ENCODE assay signal across 8 cellular contexts in genomic region chr3:48561045-48561736, GRCh38. TPM values are rescaled to one million over a fixed set of nuclear protein-coding genes. Genes with fewer than 3 reads are reported as not detected.
DNase-seq lines count a peak whose midpoint lies in the region; ATAC-seq, FAIRE-seq and TF ChIP-seq lines count a peak whose summit lies in the region.

No MANE protein-coding gene starts in this region.

- DNase-seq in GM12891 (ENCODE audit: insufficient read length, low spot score), result peak; percentile 67
- DNase-seq in OCI-LY7 (ENCODE audit: low spot score), result peak; percentile 40
- no peak for DNase-seq in epithelial cell of proximal tubule (ENCODE audit: low read depth)
- DNase-seq in myocyte (ENCODE audit: low read depth), result peak; percentile 88
- DNase-seq in NCI-H1105 treated with DMSO at 0.1 percent for 48 hours (lab: John Stamatoyannopoulos, UW), result no peak
- no peak for DNase-seq in HuH-7 (ENCODE audit: low spot score)

- no peaks in the 10 kb centered on the region for H3K9me3 ChIP-seq in OCI-LY7 (ENCODE audit: low read length)

- POLR2A ChIA-PET in OCI-LY7 (lab: Charles Lee), result no interaction called here

- no peaks in the 10 kb centered on the region for H4K20me1 ChIP-seq in OCI-LY7 (ENCODE audit: insufficient read depth, low read length)

- H3K4me3 ChIP-seq in OCI-LY7 (ENCODE audit: low read depth, low read length, poor library complexity, severe bottlenecking) (no peak overlapping the region), epithelial cell of proximal tubule (ENCODE audit: low read depth, low read length) (peak overlapping the region; percentile 2)

- no peaks in the 10 kb centered on the region for H3K79me2 ChIP-seq in OCI-LY7 (ENCODE audit: insufficient read depth, low read depth, low read length)

- intact Hi-C loops in OCI-LY7 (cut with micrococcal nuclease; ENCODE audit: unreplicated experiment), result loop anchor here (5.0 kb wide), 1 partner anchor 101 kb away; the partner anchor contains the start of gene CELSR3

- CTCF ChIA-PET in OCI-LY7 (lab: Charles Lee; ENCODE audit: unreplicated experiment), result interaction anchor here (0.6 kb wide), 1 partner anchor 29 kb away, joined by 3 read pairs; no protein-coding TSS in a partner anchor

- no TSS peak for BruUV-seq in OCI-LY7 (replicated peaks; lab: Mats Ljungman, UMichigan)

- TF ChIP-seq CTCF in OCI-LY7 (conservative IDR thresholded peaks at IDR 0.05; ENCODE audit: low read length) (no peak), epithelial cell of proximal tubule (conservative IDR thresholded peaks at IDR 0.05; ENCODE audit: low read depth, low read length) (peak; percentile 23)

- H3K36me3 ChIP-seq in OCI-LY7 (ENCODE audit: insufficient read depth, low read length), result no peaks in the 10 kb centered on the region

- no peak overlapping the region for H3K27ac ChIP-seq in OCI-LY7 (ENCODE audit: low read depth, low read length, poor library complexity, severe bottlenecking)

- peak overlapping the region; percentile 35; the same call in 1 of the 2 replicates for H3K4me2 ChIP-seq in OCI-LY7 (ENCODE audit: low read length)

- no peaks in the 10 kb centered on the region for H3K9me2 ChIP-seq in OCI-LY7 (ENCODE audit: insufficient read depth, low read length)

- TF ChIP-seq POLR2A in GM12891 (IDR thresholded peaks at IDR 0.05; ENCODE audit: low read depth, low read length), result no peak

- peak; percentile 71 for FAIRE-seq in GM12891 (lab: Jason Lieb, UNC)

- H2AFZ ChIP-seq in OCI-LY7 (ENCODE audit: low read length), result peak overlapping the region; percentile 22; the same call in 1 of the 2 replicates

- ATAC-seq in HG03521 (IDR thresholded peaks at IDR 0.05; ENCODE audit: unreplicated experiment), result no peak
- ATAC-seq in GM21423 (IDR thresholded peaks at IDR 0.05; ENCODE audit: unreplicated experiment), result no peak

- peaks cover 40% of the 10 kb centered on the region for H3K4me1 ChIP-seq in OCI-LY7 (ENCODE audit: insufficient read depth, low read length, poor library complexity, severe bottlenecking)

TF ChIP-seq in GM12891, 5 proteins besides CTCF, POLR2A, EP300 and RAD21:
- no peak for TF ChIP-seq POU2F2 (IDR thresholded peaks at IDR 0.05; ENCODE audit: low read depth, low read length)
- TF ChIP-seq SPI1 (IDR thresholded peaks at IDR 0.05; ENCODE audit: low read depth, low read length), result no peak
- no peak for TF ChIP-seq POLR2AphosphoS5 (IDR thresholded peaks at IDR 0.05; ENCODE audit: low read depth, low read length)
- TF ChIP-seq PAX5 (IDR thresholded peaks at IDR 0.05; ENCODE audit: insufficient read depth, low read length, severe bottlenecking), result no peak
- TF ChIP-seq TAF1 (IDR thresholded peaks at IDR 0.05; ENCODE audit: low read depth, low read length), result no peak

RNA-seq across cellular contexts. Expression of gene UCN2, which starts 2.4 kb away (rescaled TPM):
- 0.15 TPM for polyA plus RNA-seq in GM12891 (2012; ENCODE audit: low read depth, missing spikeins)
- total RNA-seq in OCI-LY7 (2014; rRNA removed; shearing (Covaris generic)), result 0.16 TPM in 1 of 2 replicates, not detected in the other
- total RNA-seq in OCI-LY7 (2022), result not detected in 2 replicates
- total RNA-seq in epithelial cell of proximal tubule, result 4.8 and 6.6 TPM in 2 replicates
- 0.11 and 0.31 TPM in 2 replicates for total RNA-seq in myocyte
- polyA plus RNA-seq in myocyte (2012), result 0.39 TPM

RNA-seq across cellular contexts. Expression of gene PFKFB4, which starts 4.6 kb away (rescaled TPM):
- 37.5 TPM for polyA plus RNA-seq in GM12891 (2012; ENCODE audit: low read depth, missing spikeins)
- 3.8 and 5.0 TPM in 2 replicates for total RNA-seq in OCI-LY7 (2014; rRNA removed; shearing (Covaris generic))
- 10.8 and 29.0 TPM in 2 replicates for total RNA-seq in OCI-LY7 (2022)
- total RNA-seq in epithelial cell of proximal tubule, result 8.8 and 19.3 TPM in 2 replicates
- 7.0 and 8.1 TPM in 2 replicates for total RNA-seq in myocyte
- polyA plus RNA-seq in myocyte (2012), result 9.8 TPM

RNA-seq across cellular contexts. Expression of gene COL7A1, which starts 33.9 kb away (rescaled TPM):
- polyA plus RNA-seq in GM12891 (2012; ENCODE audit: low read depth, missing spikeins), result 2.1 TPM
- total RNA-seq in OCI-LY7 (2014; rRNA removed; shearing (Covaris generic)), result 4.1 and 7.9 TPM in 2 replicates
- 7.0 and 10.8 TPM in 2 replicates for total RNA-seq in OCI-LY7 (2022)
- total RNA-seq in epithelial cell of proximal tubule, result 47.5 and 211 TPM in 2 replicates
- total RNA-seq in myocyte, result 7.1 and 11.1 TPM in 2 replicates
- polyA plus RNA-seq in myocyte (2012), result 13.4 TPM

RNA-seq across cellular contexts. Expression of gene UQCRC1, which starts 48.3 kb away (rescaled TPM):
- polyA plus RNA-seq in GM12891 (2012; ENCODE audit: low read depth, missing spikeins), result 167 TPM
- 125 and 168 TPM in 2 replicates for total RNA-seq in OCI-LY7 (2014; rRNA removed; shearing (Covaris generic))
- total RNA-seq in OCI-LY7 (2022) (159 and 194 TPM in 2 replicates), epithelial cell of proximal tubule (348 and 432 TPM in 2 replicates), myocyte (390 and 418 TPM in 2 replicates)
- polyA plus RNA-seq in myocyte (2012), result 240 TPM

RNA-seq across cellular contexts. Expression of gene SHISA5, which starts 57.2 kb away (rescaled TPM):
- polyA plus RNA-seq in GM12891 (2012; ENCODE audit: low read depth, missing spikeins), result 67.2 TPM
- total RNA-seq in OCI-LY7 (2014; rRNA removed; shearing (Covaris generic)), result 80.5 and 102 TPM in 2 replicates
- total RNA-seq in OCI-LY7 (2022), result 97.1 and 97.3 TPM in 2 replicates
- total RNA-seq in epithelial cell of proximal tubule, result 188 and 209 TPM in 2 replicates
- total RNA-seq in myocyte, result 87.2 and 101 TPM in 2 replicates
- 141 TPM for polyA plus RNA-seq in myocyte (2012)

Comparison
In these comparisons a context has a peak if more than half of its experiments do, and no peak if none do; other contexts are left out.
1. DNase-seq: peak in GM12891 (single experiment), OCI-LY7 (single experiment) and myocyte (single experiment); none in epithelial cell of proximal tubule (single experiment), NCI-H1105 treated with DMSO at 0.1 percent for 48 hours (single experiment) and HuH-7 (single experiment).